ENCODE assay signal across 25 cellular contexts in the genomic region with DNA sequence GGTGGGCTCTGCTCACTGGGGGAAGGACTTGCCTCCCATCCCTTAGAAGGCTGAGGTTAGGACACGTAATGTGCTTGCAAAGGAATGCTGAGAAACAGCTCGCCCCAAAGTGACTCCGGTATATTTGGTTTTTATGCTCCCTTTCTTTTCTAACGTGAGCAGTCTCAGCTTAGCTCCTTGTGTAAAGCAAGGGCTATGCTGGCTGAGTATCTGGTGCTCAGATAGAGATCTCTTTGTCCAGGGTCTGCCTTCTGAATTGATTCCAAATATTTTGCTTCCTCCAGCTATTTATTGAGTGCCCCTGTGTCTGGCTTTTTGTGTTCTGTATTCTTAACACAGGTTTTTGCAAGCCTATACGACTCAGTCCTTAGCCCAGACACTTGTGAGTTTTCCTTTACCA.
A peak's percentile ranks its signal among the peaks of the same experiment; 100 is the strongest.
DNase-seq lines count a peak whose midpoint lies in the region; ATAC-seq, FAIRE-seq and TF ChIP-seq lines count a peak whose summit lies in the region.
"Had no signal": no experiment of that assay in that cellular context is flagged by ENCODE, and none has a peak within 500 bp of the region (broad histone marks: within the 10 kb centered on the region; RNA-seq: fewer than 3 reads in every experiment).

No MANE protein-coding gene starts in this region.

- no peaks in the 10 kb centered on the region for H3K27me3 ChIP-seq in SK-N-SH (ENCODE audit: insufficient read depth)
- H3K27me3 ChIP-seq in GM12878 (replicated peaks in 1 of 2; ENCODE audit: control insufficient read depth in 2 of 2, insufficient read depth in 2 of 2, low read length in 1 of 2), result no peaks in the 10 kb centered on the region
- no peaks in the 10 kb centered on the region for H3K27me3 ChIP-seq in aorta (ENCODE audit: control insufficient read depth in 1 of 2, insufficient read depth in 2 of 2, low read length in 1 of 2)
- H3K27me3 ChIP-seq: body of pancreas, foreskin keratinocyte, neutrophil, right atrium auricular region, SJCRH30, tibial nerve had no signal

- no peaks in the 10 kb centered on the region for H3K27me3 Mint-ChIP-seq in neural crest cell (ENCODE audit: low read depth)
- H3K27me3 Mint-ChIP-seq: dendritic cell treated with granulocyte-macrophage colony-stimulating factor and Interleukin-4, amounts not matched to agents 40 ng/mL and 50 ng/mL, for 4 days had no signal

- TF ChIP-seq RAD21 in SK-N-SH (IDR thresholded peaks at IDR 0.05; ENCODE audit: low read length) (no peak), GM12878 (IDR thresholded peaks at IDR 0.05; ENCODE audit: insufficient read depth, low read depth, low read length) (no peak)

- peaks cover 7% of the 10 kb centered on the region for H3F3A ChIP-seq in SK-N-SH (replicated peaks; ENCODE audit: insufficient read depth)

- peaks cover 15% of the 10 kb centered on the region for H3K9me3 Mint-ChIP-seq in neural crest cell

- no peak for TF ChIP-seq CTCF in SK-N-SH (IDR thresholded peaks at IDR 0.05)
- TF ChIP-seq CTCF in GM12878 (IDR thresholded peaks at IDR 0.05 in 2 of 3, conservative IDR thresholded peaks at IDR 0.05 in 1 of 3; ENCODE audit: control insufficient read depth in 2 of 3, extremely low read depth in 1 of 3, insufficient read depth in 1 of 3, low read depth in 3 of 3, low read length in 3 of 3), result no peak
- no peak for TF ChIP-seq CTCF in neural crest cell (conservative IDR thresholded peaks at IDR 0.05)

- WGBS in SK-N-SH (ENCODE audit: low lambda C conversion rate), result 86% methylated on average over 5 of the region's 5 CpGs
- 94% methylated on average over 5 of the region's 5 CpGs for WGBS in GM12878 (ENCODE audit: insufficient coverage, insufficient replicate concordance, low lambda C conversion rate, missing lambda C conversion rate)
- 21 to 22% methylated on average over 5 of the region's 5 CpGs for WGBS in aorta, 2 donors

- peaks cover 7% of the 10 kb centered on the region; the same call in 1 of the 2 replicates for H3K9me3 ChIP-seq in SK-N-SH
- H3K9me3 ChIP-seq in GM12878 (replicated peaks; ENCODE audit: control insufficient read depth, insufficient read depth, low read length), result peaks cover under 1% of the 10 kb centered on the region; the same call in 1 of the 3 replicates
- no peaks in the 10 kb centered on the region for H3K9me3 ChIP-seq in aorta (ENCODE audit: control insufficient read depth, low read length)
- H3K9me3 ChIP-seq: body of pancreas, neutrophil, right atrium auricular region, SJCRH30 had no signal

- H3K4me3 Mint-ChIP-seq in neural crest cell, result no peak overlapping the region
- H3K4me3 Mint-ChIP-seq: activated T-cell treated with anti-CD3 and anti-CD28 coated beads, Interleukin-2, amount 50 U/mL, for 72 hours; dendritic cell treated with granulocyte-macrophage colony-stimulating factor and Interleukin-4, amounts not matched to agents 40 ng/mL and 50 ng/mL, for 4 days had no signal

- intact Hi-C loops in GM12878 (cut with micrococcal nuclease; ENCODE audit: unreplicated experiment) (loop anchor here (5.0 kb wide), 1 partner anchor 93 kb away; a partner anchor contains a TSS), aorta (cut with DNase I) (no loop called here), sciatic nerve (cut with DNase I) (no loop called here)

- no peak for ATAC-seq in SK-N-SH treated with all-trans-retinoic acid at 6 μM for 48 hours
- no peak for ATAC-seq in GM12878
- ATAC-seq in aorta (ENCODE audit: low FRiP score), result no peak
- ATAC-seq in sciatic nerve, result no peak
- ATAC-seq: activated naive CD4-positive, alpha-beta T cell treated with anti-CD3 and anti-CD28 coated beads, Interleukin-2, amount 50 U/mL, for 72 hours; activated T-cell treated with anti-CD3 and anti-CD28 coated beads, Interleukin-2, amount 50 U/mL, for 72 hours; body of pancreas; foreskin keratinocyte had no signal

- H3K36me3 ChIP-seq in SK-N-SH (replicated peaks in 1 of 2; ENCODE audit: control insufficient read depth in 1 of 2, insufficient read depth in 2 of 2, low read length in 1 of 2), result peaks cover 7 to 23% of the 10 kb centered on the region in 2 experiments
- peaks cover 0 to 7% of the 10 kb centered on the region in 2 experiments; a peak in 2 of 4 replicates for H3K36me3 ChIP-seq in GM12878 (ENCODE audit: control insufficient read depth in 2 of 2, insufficient read depth in 2 of 2, low read length in 1 of 2)
- no peaks in the 10 kb centered on the region for H3K36me3 ChIP-seq in aorta (ENCODE audit: control insufficient read depth in 1 of 2, insufficient read depth in 2 of 2, low read length in 1 of 2)
- H3K36me3 ChIP-seq: neutrophil, SJCRH30 had no signal

- CTCF ChIA-PET in SK-N-SH (lab: Yijun Ruan, JAX) (interaction anchor here (2.1 to 2.6 kb wide), 2 partner anchors 76 to 96 kb away, joined by 8 to 20 read pairs; a partner anchor contains a TSS), GM12878 (lab: Yijun Ruan, JAX) (interaction anchor here (1.9 to 4.0 kb wide), 2 partner anchors 74 to 96 kb away, joined by 13 to 25 read pairs; no protein-coding TSS in a partner anchor)

- H3K4me1 ChIP-seq in SK-N-SH (ENCODE audit: control insufficient read depth in 1 of 2, insufficient read depth in 2 of 2, low read depth in 1 of 2, low read length in 1 of 2) (peaks cover 31 to 43% of the 10 kb centered on the region in 2 experiments), GM12878 (ENCODE audit: control insufficient read depth, insufficient read depth, low read length) (peaks cover 42% of the 10 kb centered on the region), aorta (ENCODE audit: control insufficient read depth in 1 of 2, insufficient read depth in 2 of 2, low read length in 2 of 2) (no peaks in the 10 kb centered on the region)
- H3K4me1 ChIP-seq: body of pancreas had no signal

- H3K4me2 ChIP-seq in SK-N-SH, result no peak overlapping the region
- H3K4me2 ChIP-seq in GM12878 (ENCODE audit: control insufficient read depth, insufficient read depth), result peak overlapping the region; percentile 45
- H3K4me2 ChIP-seq: PC-9 had no signal

- peak overlapping the region in 1 of 2 experiments; percentile 2; a peak in 2 of 4 replicates for H3K27ac ChIP-seq in SK-N-SH (ENCODE audit: low read depth in 2 of 2, low read length in 1 of 2)
- H3K27ac ChIP-seq in GM12878 (ENCODE audit: control insufficient read depth, insufficient read depth), result peak overlapping the region; percentile 50
- H3K27ac ChIP-seq in aorta (ENCODE audit: low read depth in 1 of 2, low read length in 2 of 2), result peak overlapping the region; percentile 61 to 64
- H3K27ac ChIP-seq: body of pancreas, foreskin keratinocyte, GM23248, neutrophil, PC-9, right atrium auricular region, SJCRH30 had no signal

- TF ChIP-seq POLR2A in GM12878 (IDR thresholded peaks at IDR 0.05; ENCODE audit: low read depth, low read length), result no peak

- H3K79me2 ChIP-seq in SK-N-SH (ENCODE audit: insufficient read depth) (no peaks in the 10 kb centered on the region), GM12878 (ENCODE audit: control insufficient read depth, insufficient read depth, low read length) (no peaks in the 10 kb centered on the region)

- in situ Hi-C loops in GM12878 (cut with MboI), result loop anchor here (10.0 kb wide), 1 partner anchor 884 kb away; a partner anchor contains a TSS

- H3K4me3 ChIP-seq in SK-N-SH (ENCODE audit: low read depth in 2 of 2, low read length in 1 of 2) (no peak overlapping the region), GM12878 (no peak overlapping the region), aorta (ENCODE audit: low read length in 2 of 2) (no peak overlapping the region)
- H3K4me3 ChIP-seq: body of pancreas, GM23248, PC-9, right atrium auricular region, SJCRH30, tibial nerve had no signal

- H3K4me1 Mint-ChIP-seq in neural crest cell, result peaks cover 40% of the 10 kb centered on the region

- TF ChIP-seq EP300 in SK-N-SH (IDR thresholded peaks at IDR 0.05; ENCODE audit: borderline replicate concordance in 1 of 2, low read depth in 1 of 2, low read length in 1 of 2) (peak in 1 of 2 experiments; percentile 48; a peak in 1 of 4 replicates), GM12878 (IDR thresholded peaks at IDR 0.05; ENCODE audit: borderline replicate concordance in 1 of 2, control insufficient read depth in 1 of 2, low read depth in 2 of 2, low read length in 2 of 2) (no peak)

- H2AFZ ChIP-seq in SK-N-SH (ENCODE audit: low read depth), result no peak overlapping the region
- H2AFZ ChIP-seq in GM12878 (ENCODE audit: control insufficient read depth, low read depth, low read length), result no peak overlapping the region
- H2AFZ ChIP-seq: GM23248, PC-9 had no signal

- DNase-seq in SK-N-SH (peak; percentile 51), GM12878 (ENCODE audit: low read depth, low spot score) (no peak), neural crest cell (ENCODE audit: low read depth, low spot score) (no peak), aorta (no peak), NCI-H128 (lab: John Stamatoyannopoulos, UW; ENCODE audit: unreplicated experiment) (no peak), sciatic nerve (ENCODE audit: low spot score) (no peak)
- no peak for DNase-seq in activated T-cell treated with anti-CD3 and anti-CD28 coated beads, Interleukin-2, amount 50 U/mL, for 48 hours
- DNase-seq: activated T-cell treated with anti-CD3 and anti-CD28 coated beads, Interleukin-2, amount 50 U/mL, for 72 hours; body of pancreas; C1 segment of cervical spinal cord; foreskin keratinocyte; GM23248; kidney glomerular epithelial cell; NCI-H146; NCI-H774; PC-9; SJCRH30; T-helper 9 cell had no signal

- H4K20me1 ChIP-seq in SK-N-SH (ENCODE audit: insufficient read depth), result no peaks in the 10 kb centered on the region
- H4K20me1 ChIP-seq in GM12878 (ENCODE audit: control insufficient read depth, insufficient read depth), result no peaks in the 10 kb centered on the region

- RAD21 ChIA-PET in GM12878 (lab: Charles Lee; ENCODE audit: unreplicated experiment), result interaction anchor here (1.0 to 2.2 kb wide), 3 partner anchors 15 to 76 kb away, joined by 4 to 7 read pairs (median 4); no protein-coding TSS in a partner anchor

- no peaks in the 10 kb centered on the region for H3K9me2 ChIP-seq in SK-N-SH

- no TSS peak for BruUV-seq in GM12878 (replicated peaks; lab: Mats Ljungman, UMichigan)

- SMC1A ChIA-PET in GM12878 (lab: Charles Lee; ENCODE audit: uncharacterized antibody, unreplicated experiment), result interaction anchor here (0.6 to 2.9 kb wide), 10 partner anchors 10 to 906 kb away, joined by 3 to 21 read pairs (median 4); no protein-coding TSS in a partner anchor

- H3K9ac ChIP-seq in SK-N-SH (no peak overlapping the region), GM12878 (ENCODE audit: control insufficient read depth, insufficient read depth, low read length) (no peak overlapping the region)
- H3K9ac ChIP-seq: GM23248 had no signal

- H3K27ac Mint-ChIP-seq in neural crest cell (ENCODE audit: unreplicated experiment), result peak overlapping the region; percentile 45
- H3K27ac Mint-ChIP-seq: activated naive CD4-positive, alpha-beta T cell treated with anti-CD3 and anti-CD28 coated beads, Interleukin-2, amount 50 U/mL, for 72 hours; activated T-cell treated with anti-CD3 and anti-CD28 coated beads, Interleukin-2, amount 50 U/mL, for 72 hours; dendritic cell treated with granulocyte-macrophage colony-stimulating factor and Interleukin-4, amounts not matched to agents 40 ng/mL and 50 ng/mL, for 4 days had no signal

- FAIRE-seq in GM12878 (lab: Jason Lieb, UNC), result no peak
- FAIRE-seq: D721Med had no signal

- H3K36me3 Mint-ChIP-seq in neural crest cell (ENCODE audit: low read depth), result peaks cover 40% of the 10 kb centered on the region

- POLR2A ChIA-PET in SK-N-SH (lab: Yijun Ruan, JAX) (interaction anchor here (0.6 kb wide), 1 partner anchor 1703 kb away, joined by 5 read pairs; no protein-coding TSS in a partner anchor), GM12878 (lab: Charles Lee) (interaction anchor here (1.0 kb wide), 1 partner anchor 10 kb away, joined by 3 read pairs; no protein-coding TSS in a partner anchor)
